ENCODE assay signal across 29 cellular contexts in genomic region chr12:1703771-1704170, GRCh38.
"Had no signal": no experiment of that assay in that cellular context is flagged by ENCODE, and none has a peak within 500 bp of the region (broad histone marks: within the 10 kb centered on the region; RNA-seq: fewer than 3 reads in every experiment).

No MANE protein-coding gene starts in this region.

- H3K27me3 ChIP-seq: ascending aorta, breast epithelium, cardiac muscle cell, dorsolateral prefrontal cortex, esophagus muscularis mucosa, gastroesophageal sphincter had no signal

- H3K9me3 Mint-ChIP-seq: activated CD4-positive, alpha-beta memory T cell treated with anti-CD3 and anti-CD28 coated beads, Interleukin-2, amount 10 ng/mL, durations not matched to agents 7 days and 5 days; activated CD4-positive, alpha-beta T cell treated with anti-CD3 and anti-CD28 coated beads, Interleukin-2, amount 10 ng/mL, durations not matched to agents 7 days and 5 days; activated naive CD4-positive, alpha-beta T cell treated with anti-CD3 and anti-CD28 coated beads, Interleukin-2, amount 10 ng/mL, durations not matched to agents 7 days and 5 days; activated naive CD4-positive, alpha-beta T cell treated with anti-CD3 and anti-CD28 coated beads, Interleukin-2, amount 50 U/mL, for 72 hours; activated T-cell treated with anti-CD3 and anti-CD28 coated beads, Interleukin-2, amount 50 U/mL, for 24 hours; activated T-cell treated with anti-CD3 and anti-CD28 coated beads, Interleukin-2, amount 50 U/mL, for 72 hours; dendritic cell treated with granulocyte-macrophage colony-stimulating factor and Interleukin-4, amounts not matched to agents 40 ng/mL and 50 ng/mL, for 4 days had no signal

- H3K4me1 ChIP-seq: breast epithelium had no signal

- ATAC-seq: activated CD4-positive, alpha-beta T cell treated with anti-CD3 and anti-CD28 coated beads for 36 hours; activated naive CD4-positive, alpha-beta T cell treated with anti-CD3 and anti-CD28 coated beads, Interleukin-2, amount 50 U/mL, for 72 hours; activated T-cell treated with anti-CD3 and anti-CD28 coated beads, Interleukin-2, amount 50 U/mL, for 72 hours; gastroesophageal sphincter had no signal

- H3K27me3 Mint-ChIP-seq: activated CD4-positive, alpha-beta memory T cell treated with anti-CD3 and anti-CD28 coated beads, Interleukin-2, amount 10 ng/mL, durations not matched to agents 7 days and 5 days; activated CD4-positive, alpha-beta T cell treated with anti-CD3 and anti-CD28 coated beads for 36 hours; activated CD4-positive, alpha-beta T cell treated with anti-CD3 and anti-CD28 coated beads, Interleukin-2, amount 10 ng/mL, durations not matched to agents 7 days and 5 days; activated naive CD4-positive, alpha-beta T cell treated with anti-CD3 and anti-CD28 coated beads, Interleukin-2, amount 10 ng/mL, durations not matched to agents 7 days and 5 days; activated naive CD8-positive, alpha-beta T cell treated with anti-CD3 and anti-CD28 coated beads, Interleukin-2, amount 10 ng/mL, durations not matched to agents 7 days and 5 days; activated T-cell treated with anti-CD3 and anti-CD28 coated beads, Interleukin-2, amount 50 U/mL, for 24 hours; brain; dendritic cell treated with granulocyte-macrophage colony-stimulating factor and Interleukin-4, amounts not matched to agents 40 ng/mL and 50 ng/mL, for 4 days had no signal

- H3K27ac Mint-ChIP-seq: activated CD4-positive, alpha-beta memory T cell treated with anti-CD3 and anti-CD28 coated beads, Interleukin-2, amount 10 ng/mL, durations not matched to agents 7 days and 5 days; activated CD4-positive, alpha-beta T cell treated with anti-CD3 and anti-CD28 coated beads for 36 hours; activated CD4-positive, alpha-beta T cell treated with anti-CD3 and anti-CD28 coated beads, Interleukin-2, amount 10 ng/mL, durations not matched to agents 7 days and 5 days; activated naive CD4-positive, alpha-beta T cell treated with anti-CD3 and anti-CD28 coated beads, Interleukin-2, amount 10 ng/mL, durations not matched to agents 7 days and 5 days; activated naive CD4-positive, alpha-beta T cell treated with anti-CD3 and anti-CD28 coated beads, Interleukin-2, amount 50 U/mL, for 72 hours; activated naive CD8-positive, alpha-beta T cell treated with anti-CD3 and anti-CD28 coated beads, Interleukin-2, amount 10 ng/mL, durations not matched to agents 7 days and 5 days; activated T-cell treated with anti-CD3 and anti-CD28 coated beads, Interleukin-2, amount 50 U/mL, for 24 hours; activated T-cell treated with anti-CD3 and anti-CD28 coated beads, Interleukin-2, amount 50 U/mL, for 72 hours; brain; dendritic cell treated with granulocyte-macrophage colony-stimulating factor and Interleukin-4, amounts not matched to agents 40 ng/mL and 50 ng/mL, for 4 days had no signal

- H3K27ac ChIP-seq: ascending aorta, breast epithelium, cardiac muscle cell, coronary artery, esophagus muscularis mucosa, gastroesophageal sphincter had no signal

- H3K4me3 ChIP-seq: ascending aorta, breast epithelium, cardiac muscle cell, coronary artery, dorsolateral prefrontal cortex, esophagus muscularis mucosa, gastroesophageal sphincter had no signal

- DNase-seq: activated CD4-positive, alpha-beta memory T cell treated with anti-CD3 and anti-CD28 coated beads, Interleukin-2, amount 10 ng/mL, durations not matched to agents 7 days and 5 days; activated CD4-positive, alpha-beta T cell treated with anti-CD3 and anti-CD28 coated beads for 36 hours; activated CD4-positive, alpha-beta T cell treated with anti-CD3 and anti-CD28 coated beads, Interleukin-2, amount 10 ng/mL, durations not matched to agents 7 days and 5 days; activated CD4-positive, alpha-beta T cell treated with anti-CD3 and anti-CD28 coated beads, Interleukin-2, amount 50 U/mL, for 4 hours; activated CD4-positive, CD25-positive, alpha-beta regulatory T cell; activated CD4-positive, CD25-positive, alpha-beta regulatory T cell treated with anti-CD3 and anti-CD28 coated beads, Interleukin-2, amount 50 U/mL, for 72 hours; activated CD8-positive, alpha-beta memory T cell treated with anti-CD3 and anti-CD28 coated beads, Interleukin-2, amount 50 U/mL, for 48 hours; activated gamma-delta T cell; activated naive CD4-positive, alpha-beta T cell; activated naive CD4-positive, alpha-beta T cell treated with anti-CD3 and anti-CD28 coated beads, Interleukin-2, amount 10 ng/mL, durations not matched to agents 7 days and 5 days; activated naive CD8-positive, alpha-beta T cell treated with anti-CD3 and anti-CD28 coated beads, Interleukin-2, amount 10 ng/mL, durations not matched to agents 7 days and 5 days; activated T-cell treated with anti-CD3 and anti-CD28 coated beads for 4 hours; activated T-cell treated with anti-CD3 and anti-CD28 coated beads, Interleukin-2, amount 50 U/mL, for 24 hours; activated T-cell treated with anti-CD3 and anti-CD28 coated beads, Interleukin-2, amount 50 U/mL, for 72 hours; central memory CD4-positive, alpha-beta T cell; dorsolateral prefrontal cortex; effector memory CD4-positive, alpha-beta T cell; erythroblast; foreskin melanocyte; T-helper 2 cell had no signal

- H3K9me3 ChIP-seq: ascending aorta, breast epithelium, esophagus muscularis mucosa, gastroesophageal sphincter had no signal

- H3K4me3 Mint-ChIP-seq: activated CD4-positive, alpha-beta memory T cell treated with anti-CD3 and anti-CD28 coated beads, Interleukin-2, amount 10 ng/mL, durations not matched to agents 7 days and 5 days; activated CD4-positive, alpha-beta T cell treated with anti-CD3 and anti-CD28 coated beads for 36 hours; activated CD4-positive, alpha-beta T cell treated with anti-CD3 and anti-CD28 coated beads, Interleukin-2, amount 10 ng/mL, durations not matched to agents 7 days and 5 days; activated naive CD4-positive, alpha-beta T cell treated with anti-CD3 and anti-CD28 coated beads, Interleukin-2, amount 10 ng/mL, durations not matched to agents 7 days and 5 days; activated naive CD8-positive, alpha-beta T cell treated with anti-CD3 and anti-CD28 coated beads, Interleukin-2, amount 10 ng/mL, durations not matched to agents 7 days and 5 days; activated T-cell treated with anti-CD3 and anti-CD28 coated beads, Interleukin-2, amount 50 U/mL, for 24 hours; activated T-cell treated with anti-CD3 and anti-CD28 coated beads, Interleukin-2, amount 50 U/mL, for 72 hours; brain; dendritic cell treated with granulocyte-macrophage colony-stimulating factor and Interleukin-4, amounts not matched to agents 40 ng/mL and 50 ng/mL, for 4 days had no signal

- H3K36me3 ChIP-seq: ascending aorta, breast epithelium, cardiac muscle cell, esophagus muscularis mucosa, gastroesophageal sphincter had no signal
